In the genomic region with DNA sequence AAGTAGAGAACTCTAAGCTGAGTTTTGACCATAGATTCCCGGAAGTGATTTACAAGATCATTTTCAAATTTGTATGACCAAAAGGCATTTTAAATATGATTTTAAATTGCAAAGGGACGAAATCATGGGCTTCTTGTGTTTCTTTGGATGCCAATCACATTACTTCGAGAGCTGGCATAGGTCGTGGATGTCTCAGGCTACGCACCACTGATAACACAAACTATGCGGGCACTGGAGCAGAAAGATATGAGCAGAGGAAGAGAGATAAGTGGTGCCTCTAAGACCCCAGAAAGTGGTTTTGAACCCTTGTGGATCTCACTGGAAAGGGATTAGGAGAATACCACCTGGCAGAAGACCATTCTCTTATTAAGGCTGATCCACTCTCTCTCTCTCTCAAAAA, we compare ENCODE assay signal across 1 cellular context.
TF ChIP-seq lines count a peak whose summit lies in the region.

No MANE protein-coding gene starts in this region.

TF ChIP-seq in SK-N-SH treated with all-trans-retinoic acid at 6 μM for 48 hours, 23 proteins besides CTCF, POLR2A, EP300 and RAD21 (continued from another document):
- TF ChIP-seq, protein P1, sequence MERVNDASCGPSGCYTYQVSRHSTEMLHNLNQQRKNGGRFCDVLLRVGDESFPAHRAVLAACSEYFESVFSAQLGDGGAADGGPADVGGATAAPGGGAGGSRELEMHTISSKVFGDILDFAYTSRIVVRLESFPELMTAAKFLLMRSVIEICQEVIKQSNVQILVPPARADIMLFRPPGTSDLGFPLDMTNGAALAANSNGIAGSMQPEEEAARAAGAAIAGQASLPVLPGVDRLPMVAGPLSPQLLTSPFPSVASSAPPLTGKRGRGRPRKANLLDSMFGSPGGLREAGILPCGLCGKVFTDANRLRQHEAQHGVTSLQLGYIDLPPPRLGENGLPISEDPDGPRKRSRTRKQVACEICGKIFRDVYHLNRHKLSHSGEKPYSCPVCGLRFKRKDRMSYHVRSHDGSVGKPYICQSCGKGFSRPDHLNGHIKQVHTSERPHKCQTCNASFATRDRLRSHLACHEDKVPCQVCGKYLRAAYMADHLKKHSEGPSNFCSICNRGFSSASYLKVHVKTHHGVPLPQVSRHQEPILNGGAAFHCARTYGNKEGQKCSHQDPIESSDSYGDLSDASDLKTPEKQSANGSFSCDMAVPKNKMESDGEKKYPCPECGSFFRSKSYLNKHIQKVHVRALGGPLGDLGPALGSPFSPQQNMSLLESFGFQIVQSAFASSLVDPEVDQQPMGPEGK (CRISPR knock-in tag; IDR thresholded peaks at IDR 0.05; ENCODE audit: borderline replicate concordance), result no peak
- no peak for TF ChIP-seq CSDC2 (CRISPR knock-in tag; IDR thresholded peaks at IDR 0.05)
- TF ChIP-seq ZFP3 (CRISPR knock-in tag; IDR thresholded peaks at IDR 0.05), result no peak
- no peak for TF ChIP-seq ISL1 (CRISPR knock-in tag; IDR thresholded peaks at IDR 0.05)
